ENCODE assay signal across 15 cellular contexts in genomic region chr1:91700332-91700731, GRCh38.
DNase-seq lines count a peak whose midpoint lies in the region; ATAC-seq and TF ChIP-seq lines count a peak whose summit lies in the region.
"Had no signal": no experiment of that assay in that cellular context is flagged by ENCODE, and none has a peak within 500 bp of the region (broad histone marks: within the 10 kb centered on the region; RNA-seq: fewer than 3 reads in every experiment).

No MANE protein-coding gene starts in this region.

- H3K4me1 Mint-ChIP-seq in GM23338, result peaks cover 17% of the 10 kb centered on the region; the same call in 2 of the 3 replicates
- H3K4me1 Mint-ChIP-seq in stimulated activated effector memory CD8-positive, alpha-beta T cell treated with anti-CD3 and anti-CD28 coated beads, Interleukin-12 subunit alpha, Interleukin-12 subunit beta, amount 100 ng/mL, for 72 hours, result peaks cover 56% of the 10 kb centered on the region

- no peak overlapping the region for H3K27ac ChIP-seq in GM23338 (ENCODE audit: low read depth)
- H3K27ac ChIP-seq: KMS-11 had no signal

- H3K36me3 ChIP-seq in GM23338 (ENCODE audit: insufficient read depth), result no peaks in the 10 kb centered on the region

- H4K20me1 ChIP-seq in GM23338 (replicated peaks; ENCODE audit: insufficient read depth), result no peaks in the 10 kb centered on the region

- peaks cover 3% of the 10 kb centered on the region for H3K27me3 Mint-ChIP-seq in GM23338 (ENCODE audit: insufficient read depth, low read depth, poor library complexity)

- peaks cover 8% of the 10 kb centered on the region for H3K4me1 ChIP-seq in GM23338 (ENCODE audit: insufficient read depth)

- ATAC-seq in GM23338, result no peak
- ATAC-seq in stimulated activated effector memory CD8-positive, alpha-beta T cell treated with anti-CD3 and anti-CD28 coated beads, Interleukin-12 subunit alpha, Interleukin-12 subunit beta, amount 100 ng/mL, for 72 hours, result no peak

- no peaks in the 10 kb centered on the region for H3F3A ChIP-seq in GM23338 (replicated peaks; ENCODE audit: low read depth)

- H3K36me3 Mint-ChIP-seq in GM23338 (ENCODE audit: low read depth), result no peaks in the 10 kb centered on the region
- peaks cover 73% of the 10 kb centered on the region for H3K36me3 Mint-ChIP-seq in stimulated activated effector memory CD8-positive, alpha-beta T cell treated with anti-CD3 and anti-CD28 coated beads, Interleukin-12 subunit alpha, Interleukin-12 subunit beta, amount 100 ng/mL, for 72 hours

- H3K27ac Mint-ChIP-seq in GM23338, result no peak overlapping the region; the same call in 1 of the 2 replicates
- H3K27ac Mint-ChIP-seq in stimulated activated effector memory CD8-positive, alpha-beta T cell treated with anti-CD3 and anti-CD28 coated beads, Interleukin-12 subunit alpha, Interleukin-12 subunit beta, amount 100 ng/mL, for 72 hours, result peak overlapping the region; percentile 90

- H3K4me2 ChIP-seq in GM23338, result no peak overlapping the region
- H3K4me2 ChIP-seq: KMS-11 had no signal

- no peaks in the 10 kb centered on the region for H3K79me2 ChIP-seq in GM23338 (replicated peaks; ENCODE audit: insufficient read depth)

- H3K27me3 ChIP-seq in GM23338 (ENCODE audit: insufficient read depth), result no peaks in the 10 kb centered on the region
- H3K27me3 ChIP-seq: testis had no signal

- H3K9me3 Mint-ChIP-seq in GM23338, result no peaks in the 10 kb centered on the region
- no peaks in the 10 kb centered on the region for H3K9me3 Mint-ChIP-seq in stimulated activated effector memory CD8-positive, alpha-beta T cell treated with anti-CD3 and anti-CD28 coated beads, Interleukin-12 subunit alpha, Interleukin-12 subunit beta, amount 100 ng/mL, for 72 hours

- no peaks in the 10 kb centered on the region for H3K9me2 ChIP-seq in GM23338 (ENCODE audit: insufficient read depth)

- H3K4me3 ChIP-seq in GM23338 (no peak overlapping the region), WI38 (ENCODE audit: low read depth, low read length) (no peak overlapping the region), fibroblast of the aortic adventitia (ENCODE audit: low read depth, low read length) (no peak overlapping the region)
- H3K4me3 ChIP-seq: testis had no signal

- no peak overlapping the region for H3K4me3 Mint-ChIP-seq in GM23338
- no peak overlapping the region for H3K4me3 Mint-ChIP-seq in stimulated activated effector memory CD8-positive, alpha-beta T cell treated with anti-CD3 and anti-CD28 coated beads, Interleukin-12 subunit alpha, Interleukin-12 subunit beta, amount 100 ng/mL, for 72 hours

- no peak overlapping the region for H2AFZ ChIP-seq in GM23338

- DNase-seq in GM23338 (ENCODE audit: low spot score), result no peak
- peak; percentile 79 for DNase-seq in fibroblast of the aortic adventitia (ENCODE audit: low read depth)
- DNase-seq in stimulated activated effector memory CD8-positive, alpha-beta T cell treated with anti-CD3 and anti-CD28 coated beads, Interleukin-12 subunit alpha, Interleukin-12 subunit beta, amount 100 ng/mL, for 72 hours (ENCODE audit: low spot score in 2 of 2), result peak in 1 of 2 donors; percentile 17
- DNase-seq in SIG-M5 (lab: John Stamatoyannopoulos, UW), result no peak
- DNase-seq in activated CD4-positive, alpha-beta T cell treated with anti-CD3 and anti-CD28 coated beads, Interleukin-2, amount 50 U/mL, for 1 hour, result no peak
- DNase-seq in GOT3 (lab: John Stamatoyannopoulos, UW), result no peak
- DNase-seq: activated CD4-positive, alpha-beta T cell treated with anti-CD3 and anti-CD28 coated beads, Interleukin-2, amount 50 U/mL, for 48 hours; activated effector memory CD4-positive, alpha-beta T cell treated with anti-CD3 and anti-CD28 coated beads, Interleukin-2, amount 50 U/mL, for 16 hours; cortex of kidney; DMS153; NCI-H2081 treated with DMSO at 0.1 percent for 48 hours; retina had no signal

- TF ChIP-seq CTCF in GM23338 (conservative IDR thresholded peaks at IDR 0.05; ENCODE audit: low read depth in 2 of 2) (peak; percentile 17 to 25; a peak in 2 of 4 replicates), WI38 (IDR thresholded peaks at IDR 0.05; ENCODE audit: low read depth, low read length) (peak; percentile 11; the same call in 1 of the 2 replicates), fibroblast of the aortic adventitia (IDR thresholded peaks at IDR 0.05; ENCODE audit: insufficient read depth, low read length) (peak; percentile 49)

TF ChIP-seq in GM23338, 12 proteins besides CTCF, POLR2A, EP300 and RAD21 (continues in another document):
- no peak for TF ChIP-seq NANOG (IDR thresholded peaks at IDR 0.05; ENCODE audit: borderline replicate concordance)
- no peak for TF ChIP-seq EZH2phosphoT487 (IDR thresholded peaks at IDR 0.05; ENCODE audit: unreplicated experiment)
- TF ChIP-seq ZNF462 (CRISPR knock-in tag; IDR thresholded peaks at IDR 0.05), result no peak
- no peak for TF ChIP-seq ETS1 (IDR thresholded peaks at IDR 0.05)
- TF ChIP-seq ZNF114 (CRISPR knock-in tag; IDR thresholded peaks at IDR 0.05), result no peak
- no peak for TF ChIP-seq EZH2 (IDR thresholded peaks at IDR 0.05; ENCODE audit: low read depth, unreplicated experiment)
- no peak for TF ChIP-seq JUNB (IDR thresholded peaks at IDR 0.05; ENCODE audit: unreplicated experiment)
